21 cellular contexts compared by ENCODE assay signal in the genomic region with DNA sequence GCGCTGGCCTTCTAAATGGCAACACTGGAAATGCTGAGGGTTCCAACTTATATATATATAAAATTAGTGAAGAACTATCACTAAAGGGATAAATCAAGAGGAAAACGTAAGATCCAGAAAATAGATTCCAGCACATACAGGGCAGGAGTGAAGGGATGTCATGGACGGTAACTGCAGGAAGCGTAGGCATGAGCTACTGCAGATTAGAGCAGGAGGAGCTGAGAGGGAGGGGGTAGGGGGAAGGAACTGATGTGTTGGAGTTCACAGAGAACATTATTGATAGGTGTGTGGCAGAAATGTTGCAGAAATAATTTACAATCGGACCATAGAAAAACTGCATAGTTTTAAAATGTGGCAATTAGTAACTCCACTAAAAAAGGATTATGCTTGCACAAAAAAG.
"Had no signal": no experiment of that assay in that cellular context is flagged by ENCODE, and none has a peak within 500 bp of the region (broad histone marks: within the 10 kb centered on the region; RNA-seq: fewer than 3 reads in every experiment).

No MANE protein-coding gene starts in this region.

- H3K27me3 ChIP-seq: adrenal gland, gastroesophageal sphincter, heart left ventricle, sigmoid colon had no signal

- ATAC-seq: activated naive CD4-positive, alpha-beta T cell treated with anti-CD3 and anti-CD28 coated beads, Interleukin-2, amount 50 U/mL, for 72 hours; gastroesophageal sphincter; heart left ventricle; mucosa of descending colon; stimulated activated effector memory CD8-positive, alpha-beta T cell treated with anti-CD3 and anti-CD28 coated beads, Interleukin-12 subunit alpha, Interleukin-12 subunit beta, amount 100 ng/mL, for 72 hours had no signal

- H3K9me3 ChIP-seq: adrenal gland, gastroesophageal sphincter, heart left ventricle, left ventricle myocardium inferior, mucosa of descending colon, sigmoid colon, thoracic aorta had no signal

- H3K9me3 Mint-ChIP-seq: activated CD4-positive, alpha-beta T cell treated with anti-CD3 and anti-CD28 coated beads, Interleukin-2, amount 10 ng/mL, durations not matched to agents 7 days and 5 days; activated naive CD4-positive, alpha-beta T cell treated with anti-CD3 and anti-CD28 coated beads, Interleukin-2, amount 50 U/mL, for 72 hours; activated T-helper 1 cell treated with anti-CD3 and anti-CD28 coated beads, Interleukin-12 subunit alpha, Interleukin-12 subunit beta, Interleukin-2, Interleukin-4 antibody, amounts not matched to agents 30 ng/mL and 10 ng/mL and 1 ng/mL, durations not matched to agents 14 hours and 24 hours and 36 hours; naive B cell; stimulated activated effector memory CD8-positive, alpha-beta T cell treated with anti-CD3 and anti-CD28 coated beads, Interleukin-12 subunit alpha, Interleukin-12 subunit beta, amount 100 ng/mL, for 72 hours; T-helper 2 cell treated with Interferon-gamma antibody and Interleukin-4, amounts not matched to agents 5 μg/mL and 100 μg/mL, for 36 hours had no signal

- H3K27ac ChIP-seq: adrenal gland, gastroesophageal sphincter, heart left ventricle, left ventricle myocardium inferior, sigmoid colon, thoracic aorta had no signal

- DNase-seq: activated CD4-positive, alpha-beta T cell treated with anti-CD3 and anti-CD28 coated beads, Interleukin-2, amount 10 ng/mL, durations not matched to agents 7 days and 5 days; activated gamma-delta T cell treated with Interleukin-2 at 50 U/mL for 16 hours; adrenal gland; effector CD4-positive, alpha-beta T cell; heart left ventricle; kidney glomerular epithelial cell; left ventricle myocardium inferior; mammary epithelial cell; mucosa of descending colon; naive B cell; sigmoid colon; stimulated activated CD4-positive, alpha-beta T cell treated with anti-CD3 and anti-CD28 coated beads, Interleukin-4, amount 100 ng/mL, for 24 hours had no signal

- H3K4me3 ChIP-seq: adrenal gland, gastroesophageal sphincter, heart left ventricle, left ventricle myocardium inferior, mucosa of descending colon, sigmoid colon, thoracic aorta had no signal

- H3K27me3 Mint-ChIP-seq: activated CD4-positive, alpha-beta T cell treated with anti-CD3 and anti-CD28 coated beads, Interleukin-2, amount 10 ng/mL, durations not matched to agents 7 days and 5 days; naive B cell had no signal

- H3K4me3 Mint-ChIP-seq: activated CD4-positive, alpha-beta T cell treated with anti-CD3 and anti-CD28 coated beads, Interleukin-2, amount 10 ng/mL, durations not matched to agents 7 days and 5 days; activated T-helper 1 cell treated with anti-CD3 and anti-CD28 coated beads, Interleukin-12 subunit alpha, Interleukin-12 subunit beta, Interleukin-2, Interleukin-4 antibody, amounts not matched to agents 30 ng/mL and 10 ng/mL and 1 ng/mL, durations not matched to agents 14 hours and 24 hours and 36 hours; naive B cell; stimulated activated effector memory CD8-positive, alpha-beta T cell treated with anti-CD3 and anti-CD28 coated beads, Interleukin-12 subunit alpha, Interleukin-12 subunit beta, amount 100 ng/mL, for 72 hours; T-helper 2 cell treated with Interferon-gamma antibody and Interleukin-4, amounts not matched to agents 5 μg/mL and 100 μg/mL, for 36 hours had no signal

- H3K4me1 ChIP-seq: adrenal gland, gastroesophageal sphincter, heart left ventricle, left ventricle myocardium inferior, sigmoid colon had no signal

- H3K27ac Mint-ChIP-seq: activated CD4-positive, alpha-beta T cell treated with anti-CD3 and anti-CD28 coated beads, Interleukin-2, amount 10 ng/mL, durations not matched to agents 7 days and 5 days; activated T-helper 1 cell treated with anti-CD3 and anti-CD28 coated beads, Interleukin-12 subunit alpha, Interleukin-12 subunit beta, Interleukin-2, Interleukin-4 antibody, amounts not matched to agents 30 ng/mL and 10 ng/mL and 1 ng/mL, durations not matched to agents 14 hours and 24 hours and 36 hours; stimulated activated effector memory CD8-positive, alpha-beta T cell treated with anti-CD3 and anti-CD28 coated beads, Interleukin-12 subunit alpha, Interleukin-12 subunit beta, amount 100 ng/mL, for 72 hours; T-helper 2 cell treated with Interferon-gamma antibody and Interleukin-4, amounts not matched to agents 5 μg/mL and 100 μg/mL, for 36 hours had no signal

- FAIRE-seq: astrocyte, bronchial epithelial cell, TTC549 had no signal
